19 cellular contexts compared by ENCODE assay signal in genomic region chr3:67620869-67621268, GRCh38. TPM values are rescaled to one million over a fixed set of nuclear protein-coding genes. Genes with fewer than 3 reads are reported as not detected.
A peak's percentile ranks its signal among the peaks of the same experiment; 100 is the strongest.
DNase-seq lines count a peak whose midpoint lies in the region; ATAC-seq and TF ChIP-seq lines count a peak whose summit lies in the region.
"Had no signal": no experiment of that assay in that cellular context is flagged by ENCODE, and none has a peak within 500 bp of the region (broad histone marks: within the 10 kb centered on the region; RNA-seq: fewer than 3 reads in every experiment).

No MANE protein-coding gene starts in this region.

- H3K27ac Mint-ChIP-seq in immature natural killer cell, result no peak overlapping the region
- H3K27ac Mint-ChIP-seq: CD14-positive monocyte; T-helper 1 cell treated with Interleukin-12 subunit alpha and Interleukin-12 subunit beta and Interleukin-4 antibody, amounts not matched to agents 30 μg/mL and 1 μg/mL, for 36 hours had no signal

- peaks cover 14 to 45% (median 20%) of the 10 kb centered on the region in 3 donors for H3K36me3 Mint-ChIP-seq in immature natural killer cell

- no peak for TF ChIP-seq CTCF in SK-N-SH (IDR thresholded peaks at IDR 0.05)

- no peak for TF ChIP-seq RAD21 in SK-N-SH (IDR thresholded peaks at IDR 0.05; ENCODE audit: low read length)

- no peak overlapping the region for H3K27ac ChIP-seq in SK-N-SH (ENCODE audit: low read depth in 2 of 2, low read length in 1 of 2)
- H3K27ac ChIP-seq: Peyer's patch had no signal

- H3K9me3 ChIP-seq in SK-N-SH, result no peaks in the 10 kb centered on the region
- H3K9me3 ChIP-seq: Caco-2, MG63, Peyer's patch had no signal

- no peaks in the 10 kb centered on the region for H3K27me3 Mint-ChIP-seq in immature natural killer cell (ENCODE audit: low read depth in 3 of 3)

- POLR2A ChIA-PET in SK-N-SH (lab: Yijun Ruan, JAX), result no interaction called here

- H3K9me2 ChIP-seq in SK-N-SH, result no peaks in the 10 kb centered on the region

- DNase-seq in SK-N-SH, result no peak
- DNase-seq in NCI-H69 (lab: John Stamatoyannopoulos, UW), result peak; percentile 7
- no peak for DNase-seq in left lobe of liver (ENCODE audit: low spot score)
- no peak for DNase-seq in immature natural killer cell
- no peak for DNase-seq in activated CD4-positive, alpha-beta T cell treated with anti-CD3 and anti-CD28 coated beads, Interleukin-2, amount 50 U/mL, for 4 hours
- DNase-seq: Caco-2, DMS153, Kasumi-1, MG63, NCI-H1436, NCI-H187 treated with DMSO at 0.1 percent for 48 hours, NCI-H2107, NCI-H446 treated with DMSO at 0.1 percent for 48 hours, NCI-H748 treated with DMSO at 0.1 percent for 48 hours, Peyer's patch had no signal

- ATAC-seq in SK-N-SH treated with all-trans-retinoic acid at 6 μM for 48 hours, result no peak
- peak; percentile 52 for ATAC-seq in left lobe of liver
- ATAC-seq in GM18907 (IDR thresholded peaks at IDR 0.05; ENCODE audit: unreplicated experiment), result no peak

- no peak for TF ChIP-seq EP300 in SK-N-SH (IDR thresholded peaks at IDR 0.05; ENCODE audit: borderline replicate concordance in 1 of 2, low read depth in 1 of 2, low read length in 1 of 2)

- CTCF ChIA-PET in SK-N-SH (lab: Yijun Ruan, JAX), result no interaction called here

- H4K20me1 ChIP-seq in SK-N-SH (ENCODE audit: insufficient read depth), result 0 out of 2 replicates have a peak, but pooled peaks cover 2% of the 10 kb centered on the region

- H3K4me1 Mint-ChIP-seq in immature natural killer cell, result peaks cover 28 to 70% of the 10 kb centered on the region in 2 donors
- H3K4me1 Mint-ChIP-seq: CD14-positive monocyte had no signal

- no peaks in the 10 kb centered on the region for H3K4me1 ChIP-seq in SK-N-SH (ENCODE audit: control insufficient read depth in 1 of 2, insufficient read depth in 2 of 2, low read depth in 1 of 2, low read length in 1 of 2)
- H3K4me1 ChIP-seq: Caco-2, Peyer's patch had no signal

- no peaks in the 10 kb centered on the region for H3K9me3 Mint-ChIP-seq in immature natural killer cell
- H3K9me3 Mint-ChIP-seq: T-helper 1 cell treated with Interleukin-12 subunit alpha and Interleukin-12 subunit beta and Interleukin-4 antibody, amounts not matched to agents 30 μg/mL and 1 μg/mL, for 36 hours had no signal

- WGBS in SK-N-SH (ENCODE audit: low lambda C conversion rate), result 81% methylated on average over 1 of the region's 1 CpG

- H3K4me3 Mint-ChIP-seq in immature natural killer cell, result no peak overlapping the region
- H3K4me3 Mint-ChIP-seq: CD14-positive monocyte; T-helper 1 cell treated with Interleukin-12 subunit alpha and Interleukin-12 subunit beta and Interleukin-4 antibody, amounts not matched to agents 30 μg/mL and 1 μg/mL, for 36 hours had no signal

- no peak overlapping the region for H3K4me2 ChIP-seq in SK-N-SH

- H3K9ac ChIP-seq in SK-N-SH, result no peak overlapping the region

- no peaks in the 10 kb centered on the region for H3F3A ChIP-seq in SK-N-SH (replicated peaks; ENCODE audit: insufficient read depth)

- H3K4me3 ChIP-seq in SK-N-SH (ENCODE audit: low read depth in 2 of 2, low read length in 1 of 2), result no peak overlapping the region
- H3K4me3 ChIP-seq: MG63, Peyer's patch had no signal

- H3K36me3 ChIP-seq in SK-N-SH (replicated peaks in 1 of 2; ENCODE audit: control insufficient read depth in 1 of 2, insufficient read depth in 2 of 2, low read length in 1 of 2), result peaks cover 24 to 29% of the 10 kb centered on the region in 2 experiments

- H2AFZ ChIP-seq in SK-N-SH (ENCODE audit: low read depth), result no peak overlapping the region

- peaks cover 21% of the 10 kb centered on the region for H3K79me2 ChIP-seq in SK-N-SH (ENCODE audit: insufficient read depth)

- H3K27me3 ChIP-seq in SK-N-SH (ENCODE audit: insufficient read depth), result no peaks in the 10 kb centered on the region
- H3K27me3 ChIP-seq: MG63, Peyer's patch had no signal

TF ChIP-seq in SK-N-SH, 30 proteins besides CTCF, POLR2A, EP300 and RAD21:
- TF ChIP-seq POLR2AphosphoS5 (IDR thresholded peaks at IDR 0.05; ENCODE audit: low read depth, low read length), result no peak
- TF ChIP-seq, protein P1, sequence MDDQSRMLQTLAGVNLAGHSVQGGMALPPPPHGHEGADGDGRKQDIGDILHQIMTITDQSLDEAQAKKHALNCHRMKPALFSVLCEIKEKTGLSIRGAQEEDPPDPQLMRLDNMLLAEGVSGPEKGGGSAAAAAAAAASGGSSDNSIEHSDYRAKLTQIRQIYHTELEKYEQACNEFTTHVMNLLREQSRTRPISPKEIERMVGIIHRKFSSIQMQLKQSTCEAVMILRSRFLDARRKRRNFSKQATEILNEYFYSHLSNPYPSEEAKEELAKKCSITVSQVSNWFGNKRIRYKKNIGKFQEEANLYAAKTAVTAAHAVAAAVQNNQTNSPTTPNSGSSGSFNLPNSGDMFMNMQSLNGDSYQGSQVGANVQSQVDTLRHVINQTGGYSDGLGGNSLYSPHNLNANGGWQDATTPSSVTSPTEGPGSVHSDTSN (IDR thresholded peaks at IDR 0.05), result peak; percentile 22; the same call in 1 of the 2 replicates

TF ChIP-seq in SK-N-SH treated with all-trans-retinoic acid at 6 μM for 48 hours, 23 proteins besides CTCF, POLR2A, EP300 and RAD21 (continues in another document):
- TF ChIP-seq ZNF70 (CRISPR knock-in tag; IDR thresholded peaks at IDR 0.05) (no peak), ESRRG (CRISPR knock-in tag; IDR thresholded peaks at IDR 0.05) (no peak), BACH2 (CRISPR knock-in tag; IDR thresholded peaks at IDR 0.05; ENCODE audit: borderline replicate concordance) (no peak), ZNF565 (CRISPR knock-in tag; conservative IDR thresholded peaks at IDR 0.05; ENCODE audit: low read depth) (no peak), PPARA (CRISPR knock-in tag; IDR thresholded peaks at IDR 0.05; ENCODE audit: borderline replicate concordance) (no peak), POU6F1 (CRISPR knock-in tag; IDR thresholded peaks at IDR 0.05; ENCODE audit: borderline replicate concordance, low read depth) (no peak), GLIS3 (CRISPR knock-in tag; IDR thresholded peaks at IDR 0.05) (no peak), ISL1 (CRISPR knock-in tag; IDR thresholded peaks at IDR 0.05) (no peak), OSR1 (CRISPR knock-in tag; IDR thresholded peaks at IDR 0.05) (no peak), TOX (CRISPR knock-in tag; IDR thresholded peaks at IDR 0.05; ENCODE audit: borderline replicate concordance) (no peak)
- TF ChIP-seq, protein P2, sequence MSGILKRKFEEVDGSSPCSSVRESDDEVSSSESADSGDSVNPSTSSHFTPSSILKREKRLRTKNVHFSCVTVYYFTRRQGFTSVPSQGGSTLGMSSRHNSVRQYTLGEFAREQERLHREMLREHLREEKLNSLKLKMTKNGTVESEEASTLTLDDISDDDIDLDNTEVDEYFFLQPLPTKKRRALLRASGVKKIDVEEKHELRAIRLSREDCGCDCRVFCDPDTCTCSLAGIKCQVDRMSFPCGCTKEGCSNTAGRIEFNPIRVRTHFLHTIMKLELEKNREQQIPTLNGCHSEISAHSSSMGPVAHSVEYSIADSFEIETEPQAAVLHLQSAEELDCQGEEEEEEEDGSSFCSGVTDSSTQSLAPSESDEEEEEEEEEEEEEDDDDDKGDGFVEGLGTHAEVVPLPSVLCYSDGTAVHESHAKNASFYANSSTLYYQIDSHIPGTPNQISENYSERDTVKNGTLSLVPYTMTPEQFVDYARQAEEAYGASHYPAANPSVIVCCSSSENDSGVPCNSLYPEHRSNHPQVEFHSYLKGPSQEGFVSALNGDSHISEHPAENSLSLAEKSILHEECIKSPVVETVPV (CRISPR knock-in tag; IDR thresholded peaks at IDR 0.05), result no peak
- TF ChIP-seq, protein P3, sequence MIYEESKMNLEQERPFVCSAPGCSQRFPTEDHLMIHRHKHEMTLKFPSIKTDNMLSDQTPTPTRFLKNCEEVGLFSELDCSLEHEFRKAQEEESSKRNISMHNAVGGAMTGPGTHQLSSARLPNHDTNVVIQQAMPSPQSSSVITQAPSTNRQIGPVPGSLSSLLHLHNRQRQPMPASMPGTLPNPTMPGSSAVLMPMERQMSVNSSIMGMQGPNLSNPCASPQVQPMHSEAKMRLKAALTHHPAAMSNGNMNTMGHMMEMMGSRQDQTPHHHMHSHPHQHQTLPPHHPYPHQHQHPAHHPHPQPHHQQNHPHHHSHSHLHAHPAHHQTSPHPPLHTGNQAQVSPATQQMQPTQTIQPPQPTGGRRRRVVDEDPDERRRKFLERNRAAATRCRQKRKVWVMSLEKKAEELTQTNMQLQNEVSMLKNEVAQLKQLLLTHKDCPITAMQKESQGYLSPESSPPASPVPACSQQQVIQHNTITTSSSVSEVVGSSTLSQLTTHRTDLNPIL (CRISPR knock-in tag; IDR thresholded peaks at IDR 0.05; ENCODE audit: low read depth), result no peak

RNA-seq across cellular contexts. Expression of gene SUCLG2, which starts 33.5 kb away (rescaled TPM):
- polyA plus RNA-seq in SK-N-SH (2012; rRNA removed) (20.2 and 23.3 TPM in 2 replicates), immature natural killer cell (10 to 100 TPM; 49.4 to 67.1 (median 58.2) TPM)
- 33.0 and 37.3 TPM in 2 replicates for polyA plus RNA-seq in SK-N-SH (2012; cell fraction: cytosol; rRNA removed)
- 6.8 and 12.7 TPM in 2 replicates for polyA plus RNA-seq in SK-N-SH (2012; cell fraction: nucleus; rRNA removed)
- total RNA-seq in left lobe of liver, result 157 TPM
